In the genomic region with DNA sequence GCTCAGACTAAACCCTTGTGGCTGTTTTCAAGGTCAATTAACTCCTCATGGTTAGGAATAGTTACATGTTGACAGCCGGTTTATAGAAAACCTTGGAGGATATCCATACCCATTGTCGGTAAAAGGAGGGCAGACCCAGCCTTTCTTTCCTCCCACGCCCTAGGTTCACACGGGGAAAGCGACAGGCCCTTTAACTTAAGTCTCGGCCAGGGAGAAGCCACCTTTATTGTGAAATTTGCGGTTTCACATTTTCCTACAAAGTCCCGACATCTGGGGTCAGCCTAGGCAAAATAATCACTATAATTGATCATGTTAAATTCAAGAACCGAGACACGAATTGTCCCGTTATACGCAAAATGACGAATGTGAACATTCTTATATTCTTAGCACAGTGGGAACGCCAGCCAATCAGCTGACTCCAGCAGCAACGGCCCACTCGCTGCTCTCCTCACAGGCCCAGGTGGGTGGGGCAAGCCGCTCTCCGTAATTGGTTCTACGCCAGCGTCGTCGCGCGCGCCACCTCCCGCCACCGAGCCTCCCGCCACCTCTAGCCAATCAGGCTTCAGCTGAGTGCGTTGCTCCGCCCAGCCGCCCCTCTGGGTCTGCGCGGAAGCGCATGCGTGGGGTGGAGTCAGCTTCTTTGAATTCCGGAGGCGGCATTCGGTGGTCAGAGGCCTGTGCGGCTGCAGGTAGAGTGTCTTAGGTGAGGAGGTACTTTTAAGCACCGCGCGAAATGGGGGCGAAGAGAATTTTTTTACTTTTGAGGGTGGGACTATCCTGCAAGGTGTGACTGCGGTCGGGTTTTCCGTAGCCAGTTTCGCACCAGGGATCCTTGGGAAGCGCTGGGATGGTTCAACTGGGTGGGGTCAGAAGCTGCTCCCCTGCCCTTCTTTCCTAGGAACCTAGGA, we compare ENCODE assay signal across 8 cellular contexts. TPM values are rescaled to one million over a fixed set of nuclear protein-coding genes. Genes with fewer than 3 reads are reported as not detected.
A peak's percentile ranks its signal among the peaks of the same experiment; 100 is the strongest.
DNase-seq lines count a peak whose midpoint lies in the region; ATAC-seq and TF ChIP-seq lines count a peak whose summit lies in the region.

A gene with protein sequence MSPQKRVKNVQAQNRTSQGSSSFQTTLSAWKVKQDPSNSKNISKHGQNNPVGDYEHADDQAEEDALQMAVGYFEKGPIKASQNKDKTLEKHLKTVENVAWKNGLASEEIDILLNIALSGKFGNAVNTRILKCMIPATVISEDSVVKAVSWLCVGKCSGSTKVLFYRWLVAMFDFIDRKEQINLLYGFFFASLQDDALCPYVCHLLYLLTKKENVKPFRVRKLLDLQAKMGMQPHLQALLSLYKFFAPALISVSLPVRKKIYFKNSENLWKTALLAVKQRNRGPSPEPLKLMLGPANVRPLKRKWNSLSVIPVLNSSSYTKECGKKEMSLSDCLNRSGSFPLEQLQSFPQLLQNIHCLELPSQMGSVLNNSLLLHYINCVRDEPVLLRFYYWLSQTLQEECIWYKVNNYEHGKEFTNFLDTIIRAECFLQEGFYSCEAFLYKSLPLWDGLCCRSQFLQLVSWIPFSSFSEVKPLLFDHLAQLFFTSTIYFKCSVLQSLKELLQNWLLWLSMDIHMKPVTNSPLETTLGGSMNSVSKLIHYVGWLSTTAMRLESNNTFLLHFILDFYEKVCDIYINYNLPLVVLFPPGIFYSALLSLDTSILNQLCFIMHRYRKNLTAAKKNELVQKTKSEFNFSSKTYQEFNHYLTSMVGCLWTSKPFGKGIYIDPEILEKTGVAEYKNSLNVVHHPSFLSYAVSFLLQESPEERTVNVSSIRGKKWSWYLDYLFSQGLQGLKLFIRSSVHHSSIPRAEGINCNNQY (plus strand): TSS at position 659 of the 908 bp plus-strand sequence. CDS start 2,867 bp downstream, outside the sequence.

- H3K27ac Mint-ChIP-seq in CD14-positive monocyte = peak within 1 kb of the TSS; percentile 50 to 91 (median 73)

- TF ChIP-seq CTCF in CD14-positive monocyte (IDR thresholded peaks at IDR 0.05) = no peak

- peak; percentile 90 for DNase-seq in CD14-positive monocyte (ENCODE audit: low spot score)
- DNase-seq in NCI-H748 (lab: John Stamatoyannopoulos, UW; ENCODE audit: unreplicated experiment) = peak; percentile 94
- DNase-seq in activated CD4-positive, alpha-beta T cell treated with anti-CD3 and anti-CD28 coated beads, Interleukin-2, amount 50 U/mL, for 1 hour = peak; percentile 90
- peak; percentile 83 for DNase-seq in dedifferentiated amniotic fluid mesenchymal stem cell (ENCODE audit: extremely low spot score)
- DNase-seq in left colon = peak; percentile 92 to 93
- DNase-seq in stimulated activated CD4-positive, alpha-beta T cell treated with anti-CD3 and anti-CD28 coated beads, Interleukin-1b, Interleukin-23, amount 100 ng/mL, for 4 hours (ENCODE audit: low read depth in 2 of 2) = peak; percentile 81 to 86

- peaks cover 0 to 4% (median 0%) of the 10 kb centered on the region in 7 donors for H3K9me3 Mint-ChIP-seq in CD14-positive monocyte

- peaks cover 12% of the 10 kb centered on the region for H3K4me1 Mint-ChIP-seq in CD14-positive monocyte

- H3K27me3 Mint-ChIP-seq in CD14-positive monocyte (ENCODE audit: low read depth in 3 of 3) = no peaks in the 10 kb centered on the region

- H3K36me3 Mint-ChIP-seq in CD14-positive monocyte = peaks cover 0 to 5% of the 10 kb centered on the region in 2 donors

- peak within 1 kb of the TSS; percentile 85 to 92 for H3K4me3 Mint-ChIP-seq in CD14-positive monocyte

- intact Hi-C loops in CD14-positive monocyte (cut with micrococcal nuclease) = no loop called here
- intact Hi-C loops in left colon (cut with DNase I, micrococcal nuclease) = no loop called here

- peak; percentile 97 for ATAC-seq in GM19395 (IDR thresholded peaks at IDR 0.05; ENCODE audit: unreplicated experiment)
- ATAC-seq in HG03558 (IDR thresholded peaks at IDR 0.05; ENCODE audit: extremely low read depth, unreplicated experiment) = peak; percentile 92
- peak; percentile 99 for ATAC-seq in left colon

RNA-seq across cellular contexts. Expression of the gene that starts here (rescaled TPM):
- polyA plus RNA-seq in CD14-positive monocyte = under 1 TPM in 1 of 2 donors, not detected in 1; 0.07 TPM
- total RNA-seq in left colon = 1 to 10 TPM; 2.0 to 5.6 TPM

Comparison
In these comparisons a context has a peak if more than half of its experiments do, and no peak if none do; other contexts are left out.
1. Peak in every context shown above with its lines: DNase-seq and ATAC-seq.
2. Peak in DNase-seq in CD14-positive monocyte; RNA of the gene not detected or under 1 TPM.